ENCODE assay signal across 9 cellular contexts in genomic region chr12:57128519-57129247, GRCh38. TPM values are rescaled to one million over a fixed set of nuclear protein-coding genes. Genes with fewer than 3 reads are reported as not detected.
A peak's percentile ranks its signal among the peaks of the same experiment; 100 is the strongest.
DNase-seq lines count a peak whose midpoint lies in the region; ATAC-seq, FAIRE-seq and TF ChIP-seq lines count a peak whose summit lies in the region.
"Had no signal": no experiment of that assay in that cellular context is flagged by ENCODE, and none has a peak within 500 bp of the region (broad histone marks: within the 10 kb centered on the region; RNA-seq: fewer than 3 reads in every experiment).

No MANE protein-coding gene starts in this region.

- no TSS peak for BruUV-seq in HepG2 (replicated peaks; lab: Mats Ljungman, UMichigan)

- peaks cover 27% of the 10 kb centered on the region for H4K20me1 ChIP-seq in HepG2 (ENCODE audit: insufficient read depth, low read length)

- TF ChIP-seq EP300 in HepG2 (IDR thresholded peaks at IDR 0.05; ENCODE audit: low read depth in 2 of 2, low read length in 2 of 2) (no peak), HepG2 (CRISPR knock-in tag; IDR thresholded peaks at IDR 0.05; ENCODE audit: borderline replicate concordance) (no peak)

- no peak for TF ChIP-seq RAD21 in HepG2 (CRISPR knock-in tag; IDR thresholded peaks at IDR 0.05)

- ATAC-seq in HepG2 = peak; percentile 7
- no peak for ATAC-seq in thoracic aorta (ENCODE audit: insufficient number of reproducible peaks, low FRiP score, low read depth)

- no peak for DNase-seq in activated T-cell treated with anti-CD3 and anti-CD28 coated beads, Interleukin-2, amount 50 U/mL, for 24 hours
- no peak for DNase-seq in activated T-cell treated with anti-CD3 and anti-CD28 coated beads, Interleukin-2, amount 50 U/mL, for 1 hour
- DNase-seq in astrocyte of the spinal cord (ENCODE audit: low read depth, low spot score) (no peak), HepG2 (ENCODE audit: low spot score) (no peak), thoracic aorta (ENCODE audit: low spot score) (no peak), occipital lobe (lab: John Stamatoyannopoulos, UW) (no peak), activated gamma-delta T cell treated with Interleukin-2 at 50 U/mL for 16 hours (no peak), GM20000 (ENCODE audit: low spot score) (no peak)

- peaks cover 49% of the 10 kb centered on the region for H3K79me2 ChIP-seq in HepG2 (ENCODE audit: insufficient read depth, low read length)

- no peak for FAIRE-seq in HepG2 (lab: Jason Lieb, UNC)
- FAIRE-seq: TTC549 had no signal

- H3K9me3 ChIP-seq in HepG2 (ENCODE audit: low read length) (no peaks in the 10 kb centered on the region), thoracic aorta (no peaks in the 10 kb centered on the region)

- H2AFZ ChIP-seq in HepG2 (ENCODE audit: low read length) = no peak overlapping the region

- POLR2A ChIA-PET in HepG2 (lab: Yijun Ruan, JAX) = interaction anchor here (0.7 to 16.0 kb wide), 23 partner anchors 9 to 441 kb away, joined by 3 to 827 read pairs (median 11); partner anchors contain the start of genes INHBE, LRP1-AS, MYO1A and NAB2

- peak overlapping the region; percentile 59 for H3K27ac ChIP-seq in HepG2 (ENCODE audit: extremely low read length, insufficient read depth, low read length)
- H3K27ac ChIP-seq in thoracic aorta = peak overlapping the region; percentile 80 to 99

- peaks cover 8% of the 10 kb centered on the region for H3K27me3 Mint-ChIP-seq in activated T-cell treated with anti-CD3 and anti-CD28 coated beads, Interleukin-2, amount 50 U/mL, for 24 hours

- H3K27me3 ChIP-seq in HepG2 (ENCODE audit: control insufficient read depth in 1 of 2, insufficient read depth in 2 of 2, low read length in 2 of 2) (no peaks in the 10 kb centered on the region; a peak in 1 of 5 replicates), thoracic aorta (replicated peaks; ENCODE audit: insufficient read depth) (no peaks in the 10 kb centered on the region)

- H3K4me3 Mint-ChIP-seq in activated T-cell treated with anti-CD3 and anti-CD28 coated beads, Interleukin-2, amount 50 U/mL, for 24 hours = peak overlapping the region; percentile 79

- in situ Hi-C loops in astrocyte of the spinal cord (cut with HindIII; ENCODE audit: low sequenced_read_pairs) = no loop called here
- in situ Hi-C loops in HepG2 (cut with HindIII; ENCODE audit: extremely low pct_ligation_motif_present, low pct_unique_long_range_greater_than_20kb) = no loop called here

- H3K36me3 ChIP-seq in HepG2 (replicated peaks in 1 of 2; ENCODE audit: control insufficient read depth in 1 of 2, insufficient read depth in 2 of 2, low read length in 2 of 2) (peaks cover 0 to 3% of the 10 kb centered on the region in 2 experiments; a peak in 1 of 5 replicates), thoracic aorta (no peaks in the 10 kb centered on the region)

- H3K9me3 Mint-ChIP-seq in activated T-cell treated with anti-CD3 and anti-CD28 coated beads, Interleukin-2, amount 50 U/mL, for 24 hours = no peaks in the 10 kb centered on the region

- no peak for TF ChIP-seq POLR2A in HepG2 (IDR thresholded peaks at IDR 0.05; ENCODE audit: insufficient read depth in 1 of 2, low read depth in 2 of 2, low read length in 2 of 2)

- H3K4me1 ChIP-seq in HepG2 (ENCODE audit: insufficient read depth, low read length) = peaks cover 51% of the 10 kb centered on the region
- peaks cover 36 to 45% of the 10 kb centered on the region in 2 donors for H3K4me1 ChIP-seq in thoracic aorta (ENCODE audit: control insufficient read depth in 1 of 2, low read depth in 2 of 2)

- H3K36me3 Mint-ChIP-seq in activated T-cell treated with anti-CD3 and anti-CD28 coated beads, Interleukin-2, amount 50 U/mL, for 24 hours (ENCODE audit: low read depth) = no peaks in the 10 kb centered on the region

- H3K4me2 ChIP-seq in HepG2 (ENCODE audit: low read depth, low read length) = peak overlapping the region; percentile 94

- under 1% methylated on average over 25 of the region's 35 CpGs for WGBS in HepG2 (ENCODE audit: low lambda C conversion rate)

- H3K4me3 ChIP-seq in astrocyte of the spinal cord (ENCODE audit: low read depth, low read length) = peak overlapping the region; percentile 88
- H3K4me3 ChIP-seq in HepG2 (replicated peaks in 1 of 3; ENCODE audit: insufficient read depth in 1 of 3, low read depth in 2 of 3, low read length in 3 of 3) = peak overlapping the region; percentile 87 to 96 (median 88)
- H3K4me3 ChIP-seq in thoracic aorta = peak overlapping the region; percentile 94

- peaks cover 25% of the 10 kb centered on the region for H3K4me1 Mint-ChIP-seq in activated T-cell treated with anti-CD3 and anti-CD28 coated beads, Interleukin-2, amount 50 U/mL, for 24 hours (ENCODE audit: low read depth)

- TF ChIP-seq CTCF in astrocyte of the spinal cord (IDR thresholded peaks at IDR 0.05; ENCODE audit: low read depth, low read length) = no peak
- no peak for TF ChIP-seq CTCF in HepG2 (CRISPR knock-in tag; IDR thresholded peaks at IDR 0.05)
- TF ChIP-seq CTCF in thoracic aorta (IDR thresholded peaks at IDR 0.05) = no peak
- no peak for TF ChIP-seq CTCF in GM20000 (IDR thresholded peaks at IDR 0.05; ENCODE audit: extremely low read depth, missing control alignments)

- intact Hi-C loops in HepG2 (cut with micrococcal nuclease; ENCODE audit: unreplicated experiment) = no loop called here

- no peak overlapping the region for H3K27ac Mint-ChIP-seq in activated T-cell treated with anti-CD3 and anti-CD28 coated beads, Interleukin-2, amount 50 U/mL, for 24 hours

- peak overlapping the region; percentile 76 for H3K9ac ChIP-seq in HepG2 (ENCODE audit: insufficient read depth, low read depth, low read length)

- CTCF ChIA-PET in HepG2 (lab: Yijun Ruan, JAX; ENCODE audit: low intra/inter-chr PET ratio, low total read pairs) = interaction anchor here (2.0 kb wide), 1 partner anchor 47 kb away, joined by 9 read pairs; no protein-coding TSS in a partner anchor

RNA-seq across cellular contexts. Expression of gene LRP1, which starts 0.4 kb away (rescaled TPM):
- total RNA-seq in HepG2 (2016; rRNA removed; fragmentation: Illumina TruSeq; extraction: Trizol) (14.7 and 16.5 TPM in 2 replicates), thoracic aorta (100 to 1,000 TPM; 663 to 755 TPM), occipital lobe (65.4 TPM)
- total RNA-seq in HepG2 (2016; cell fraction: cytosol; rRNA removed; fragmentation: Illumina TruSeq; extraction: Trizol; ENCODE audit: low read depth) = 7.0 and 7.1 TPM in 2 replicates
- 12.6 and 13.0 TPM in 2 replicates for total RNA-seq in HepG2 (2016; cell fraction: insoluble cytoplasmic fraction; rRNA removed; fragmentation: Illumina TruSeq; extraction: Trizol)
- total RNA-seq in HepG2 (2016; cell fraction: membrane; rRNA removed; fragmentation: Illumina TruSeq; extraction: Trizol) = 9.7 and 10.2 TPM in 2 replicates
- total RNA-seq in HepG2 (2016; cell fraction: nucleus; rRNA removed; fragmentation: Illumina TruSeq; extraction: Trizol) = 47.7 and 58.7 TPM in 2 replicates
- polyA plus RNA-seq in HepG2 (2011; rRNA removed) = 30.8 and 33.6 TPM in 2 replicates
- polyA plus RNA-seq in HepG2 (2011; cell fraction: cytosol; rRNA removed) = 30.4 and 39.0 TPM in 2 replicates
- polyA plus RNA-seq in HepG2 (2011; cell fraction: nucleus; rRNA removed) = 188 and 243 TPM in 2 replicates
- 92.4 and 98.3 TPM in 2 replicates for polyA plus RNA-seq in HepG2 (2012)
- polyA plus RNA-seq in HepG2 (2016; cell fraction: cytosol; fragmentation: Illumina TruSeq; extraction: Trizol; ENCODE audit: low read depth) = 2.5 TPM in 2 replicates
- 11.6 and 18.1 TPM in 2 replicates for polyA plus RNA-seq in HepG2 (2016; cell fraction: insoluble cytoplasmic fraction; fragmentation: Illumina TruSeq; extraction: Trizol; ENCODE audit: low read depth)
- 4.9 TPM in 2 replicates for polyA plus RNA-seq in HepG2 (2016; cell fraction: membrane; fragmentation: Illumina TruSeq; extraction: Trizol; ENCODE audit: low read depth)
- polyA plus RNA-seq in HepG2 (2016; cell fraction: nucleus; fragmentation: Illumina TruSeq; extraction: Trizol; ENCODE audit: insufficient read depth, low read depth) = 95.2 and 99.3 TPM in 2 replicates
- 6.6 and 218 TPM in 2 replicates for polyA minus RNA-seq in HepG2 (2011; rRNA and poly(A)+ RNA removed; ENCODE audit: low replicate concordance)
- polyA minus RNA-seq in HepG2 (2011; cell fraction: cytosol; rRNA and poly(A)+ RNA removed) = 92.2 and 104 TPM in 2 replicates
- 85.0 and 102 TPM in 2 replicates for polyA minus RNA-seq in HepG2 (2011; cell fraction: nucleus; rRNA and poly(A)+ RNA removed)

RNA-seq across cellular contexts. Expression of gene STAT6, which starts 17.5 kb away (rescaled TPM):
- 19.4 and 28.0 TPM in 2 replicates for total RNA-seq in HepG2 (2016; rRNA removed; fragmentation: Illumina TruSeq; extraction: Trizol)
- 6.8 and 8.2 TPM in 2 replicates for total RNA-seq in HepG2 (2016; cell fraction: cytosol; rRNA removed; fragmentation: Illumina TruSeq; extraction: Trizol; ENCODE audit: low read depth)
- total RNA-seq in HepG2 (2016; cell fraction: insoluble cytoplasmic fraction; rRNA removed; fragmentation: Illumina TruSeq; extraction: Trizol) = 16.5 and 28.8 TPM in 2 replicates
- total RNA-seq in HepG2 (2016; cell fraction: membrane; rRNA removed; fragmentation: Illumina TruSeq; extraction: Trizol) = 12.1 and 12.8 TPM in 2 replicates
- total RNA-seq in HepG2 (2016; cell fraction: nucleus; rRNA removed; fragmentation: Illumina TruSeq; extraction: Trizol) = 25.5 and 33.3 TPM in 2 replicates
- polyA plus RNA-seq in HepG2 (2011; rRNA removed) = 62.2 and 68.7 TPM in 2 replicates
- 28.2 and 38.4 TPM in 2 replicates for polyA plus RNA-seq in HepG2 (2011; cell fraction: cytosol; rRNA removed)
- polyA plus RNA-seq in HepG2 (2011; cell fraction: nucleus; rRNA removed) = 203 and 258 TPM in 2 replicates
- polyA plus RNA-seq in HepG2 (2012) = 33.9 and 37.3 TPM in 2 replicates
- 3.4 and 3.9 TPM in 2 replicates for polyA plus RNA-seq in HepG2 (2016; cell fraction: cytosol; fragmentation: Illumina TruSeq; extraction: Trizol; ENCODE audit: low read depth)
- polyA plus RNA-seq in HepG2 (2016; cell fraction: insoluble cytoplasmic fraction; fragmentation: Illumina TruSeq; extraction: Trizol; ENCODE audit: low read depth) = 16.5 and 19.0 TPM in 2 replicates
- 8.0 and 8.1 TPM in 2 replicates for polyA plus RNA-seq in HepG2 (2016; cell fraction: membrane; fragmentation: Illumina TruSeq; extraction: Trizol; ENCODE audit: low read depth)
- 87.2 and 88.4 TPM in 2 replicates for polyA plus RNA-seq in HepG2 (2016; cell fraction: nucleus; fragmentation: Illumina TruSeq; extraction: Trizol; ENCODE audit: insufficient read depth, low read depth)
- 65.8 and 169 TPM in 2 replicates for polyA minus RNA-seq in HepG2 (2011; rRNA and poly(A)+ RNA removed; ENCODE audit: low replicate concordance)
- 16.4 and 22.5 TPM in 2 replicates for polyA minus RNA-seq in HepG2 (2011; cell fraction: cytosol; rRNA and poly(A)+ RNA removed)
- 34.6 and 43.3 TPM in 2 replicates for polyA minus RNA-seq in HepG2 (2011; cell fraction: nucleus; rRNA and poly(A)+ RNA removed)
- total RNA-seq in thoracic aorta = 100 to 1,000 TPM; 133 to 185 TPM
- total RNA-seq in occipital lobe = 4.7 TPM

RNA-seq across cellular contexts. Expression of gene LRP1-AS, which starts 18.7 kb away (rescaled TPM):
- total RNA-seq in HepG2 (2016; rRNA removed; fragmentation: Illumina TruSeq; extraction: Trizol) (not detected in 2 replicates), thoracic aorta (not detected), occipital lobe (not detected)
- not detected in 2 replicates for total RNA-seq in HepG2 (2016; cell fraction: cytosol; rRNA removed; fragmentation: Illumina TruSeq; extraction: Trizol; ENCODE audit: low read depth)
- not detected in 2 replicates for total RNA-seq in HepG2 (2016; cell fraction: insoluble cytoplasmic fraction; rRNA removed; fragmentation: Illumina TruSeq; extraction: Trizol)
- total RNA-seq in HepG2 (2016; cell fraction: membrane; rRNA removed; fragmentation: Illumina TruSeq; extraction: Trizol) = not detected in 2 replicates
- not detected in 2 replicates for total RNA-seq in HepG2 (2016; cell fraction: nucleus; rRNA removed; fragmentation: Illumina TruSeq; extraction: Trizol)
- 0.20 TPM in 1 of 2 replicates, not detected in the other for polyA plus RNA-seq in HepG2 (2011; rRNA removed)
- not detected in 2 replicates for polyA plus RNA-seq in HepG2 (2011; cell fraction: cytosol; rRNA removed)
- not detected in 2 replicates for polyA plus RNA-seq in HepG2 (2011; cell fraction: nucleus; rRNA removed)
- not detected in 2 replicates for polyA plus RNA-seq in HepG2 (2012)
- not detected in 2 replicates for polyA plus RNA-seq in HepG2 (2016; cell fraction: cytosol; fragmentation: Illumina TruSeq; extraction: Trizol; ENCODE audit: low read depth)
- polyA plus RNA-seq in HepG2 (2016; cell fraction: insoluble cytoplasmic fraction; fragmentation: Illumina TruSeq; extraction: Trizol; ENCODE audit: low read depth) = not detected in 2 replicates
- polyA plus RNA-seq in HepG2 (2016; cell fraction: membrane; fragmentation: Illumina TruSeq; extraction: Trizol; ENCODE audit: low read depth) = not detected in 2 replicates
- polyA plus RNA-seq in HepG2 (2016; cell fraction: nucleus; fragmentation: Illumina TruSeq; extraction: Trizol; ENCODE audit: insufficient read depth, low read depth) = not detected in 2 replicates
- polyA minus RNA-seq in HepG2 (2011; rRNA and poly(A)+ RNA removed; ENCODE audit: low replicate concordance) = not detected in 2 replicates
- polyA minus RNA-seq in HepG2 (2011; cell fraction: cytosol; rRNA and poly(A)+ RNA removed) = not detected in 2 replicates
- polyA minus RNA-seq in HepG2 (2011; cell fraction: nucleus; rRNA and poly(A)+ RNA removed) = not detected in 2 replicates

RNA-seq across cellular contexts. Expression of gene NAB2, which starts 39.8 kb away (rescaled TPM):
- 11.0 and 11.7 TPM in 2 replicates for total RNA-seq in HepG2 (2016; rRNA removed; fragmentation: Illumina TruSeq; extraction: Trizol)
- total RNA-seq in HepG2 (2016; cell fraction: cytosol; rRNA removed; fragmentation: Illumina TruSeq; extraction: Trizol; ENCODE audit: low read depth) = 3.0 and 3.6 TPM in 2 replicates
- 11.0 and 11.7 TPM in 2 replicates for total RNA-seq in HepG2 (2016; cell fraction: insoluble cytoplasmic fraction; rRNA removed; fragmentation: Illumina TruSeq; extraction: Trizol)
- 6.6 and 6.9 TPM in 2 replicates for total RNA-seq in HepG2 (2016; cell fraction: membrane; rRNA removed; fragmentation: Illumina TruSeq; extraction: Trizol)
- total RNA-seq in HepG2 (2016; cell fraction: nucleus; rRNA removed; fragmentation: Illumina TruSeq; extraction: Trizol) = 5.9 and 6.3 TPM in 2 replicates
- 12.9 and 17.5 TPM in 2 replicates for polyA plus RNA-seq in HepG2 (2011; rRNA removed)
- polyA plus RNA-seq in HepG2 (2011; cell fraction: cytosol; rRNA removed) = 11.8 and 13.8 TPM in 2 replicates
- 15.3 and 15.9 TPM in 2 replicates for polyA plus RNA-seq in HepG2 (2011; cell fraction: nucleus; rRNA removed)
- polyA plus RNA-seq in HepG2 (2012) = 8.1 and 11.0 TPM in 2 replicates
- polyA plus RNA-seq in HepG2 (2016; cell fraction: cytosol; fragmentation: Illumina TruSeq; extraction: Trizol; ENCODE audit: low read depth) = 1.9 and 2.1 TPM in 2 replicates
- 11.1 and 11.2 TPM in 2 replicates for polyA plus RNA-seq in HepG2 (2016; cell fraction: insoluble cytoplasmic fraction; fragmentation: Illumina TruSeq; extraction: Trizol; ENCODE audit: low read depth)
- 4.3 and 4.7 TPM in 2 replicates for polyA plus RNA-seq in HepG2 (2016; cell fraction: membrane; fragmentation: Illumina TruSeq; extraction: Trizol; ENCODE audit: low read depth)
- 14.2 and 14.8 TPM in 2 replicates for polyA plus RNA-seq in HepG2 (2016; cell fraction: nucleus; fragmentation: Illumina TruSeq; extraction: Trizol; ENCODE audit: insufficient read depth, low read depth)
- 19.1 and 23.7 TPM in 2 replicates for polyA minus RNA-seq in HepG2 (2011; rRNA and poly(A)+ RNA removed; ENCODE audit: low replicate concordance)
- polyA minus RNA-seq in HepG2 (2011; cell fraction: cytosol; rRNA and poly(A)+ RNA removed) = 9.8 and 9.9 TPM in 2 replicates
- 5.2 and 7.7 TPM in 2 replicates for polyA minus RNA-seq in HepG2 (2011; cell fraction: nucleus; rRNA and poly(A)+ RNA removed)
- total RNA-seq in thoracic aorta = 10 to 100 TPM; 30.5 to 39.3 TPM
- 33.2 TPM for total RNA-seq in occipital lobe

RNA-seq across cellular contexts. Expression of gene NEMP1, which starts 50.1 kb away (rescaled TPM):
- total RNA-seq in HepG2 (2016; rRNA removed; fragmentation: Illumina TruSeq; extraction: Trizol) (8.3 and 12.9 TPM in 2 replicates), thoracic aorta (1 to 10 TPM; 6.6 to 6.9 TPM), occipital lobe (7.6 TPM)
- total RNA-seq in HepG2 (2016; cell fraction: cytosol; rRNA removed; fragmentation: Illumina TruSeq; extraction: Trizol; ENCODE audit: low read depth) = 1.1 and 1.5 TPM in 2 replicates
- 8.4 and 12.6 TPM in 2 replicates for total RNA-seq in HepG2 (2016; cell fraction: insoluble cytoplasmic fraction; rRNA removed; fragmentation: Illumina TruSeq; extraction: Trizol)
- 3.9 and 4.4 TPM in 2 replicates for total RNA-seq in HepG2 (2016; cell fraction: membrane; rRNA removed; fragmentation: Illumina TruSeq; extraction: Trizol)
- total RNA-seq in HepG2 (2016; cell fraction: nucleus; rRNA removed; fragmentation: Illumina TruSeq; extraction: Trizol) = 18.4 and 20.1 TPM in 2 replicates
- polyA plus RNA-seq in HepG2 (2011; rRNA removed) = 7.4 and 11.4 TPM in 2 replicates
- 4.1 and 4.8 TPM in 2 replicates for polyA plus RNA-seq in HepG2 (2011; cell fraction: cytosol; rRNA removed)
- 14.3 and 15.1 TPM in 2 replicates for polyA plus RNA-seq in HepG2 (2011; cell fraction: nucleus; rRNA removed)
- 4.5 and 6.4 TPM in 2 replicates for polyA plus RNA-seq in HepG2 (2012)
- 0.51 and 0.62 TPM in 2 replicates for polyA plus RNA-seq in HepG2 (2016; cell fraction: cytosol; fragmentation: Illumina TruSeq; extraction: Trizol; ENCODE audit: low read depth)
- polyA plus RNA-seq in HepG2 (2016; cell fraction: insoluble cytoplasmic fraction; fragmentation: Illumina TruSeq; extraction: Trizol; ENCODE audit: low read depth) = 5.7 and 6.0 TPM in 2 replicates
- 1.6 and 1.9 TPM in 2 replicates for polyA plus RNA-seq in HepG2 (2016; cell fraction: membrane; fragmentation: Illumina TruSeq; extraction: Trizol; ENCODE audit: low read depth)
- polyA plus RNA-seq in HepG2 (2016; cell fraction: nucleus; fragmentation: Illumina TruSeq; extraction: Trizol; ENCODE audit: insufficient read depth, low read depth) = 24.7 and 25.8 TPM in 2 replicates
- polyA minus RNA-seq in HepG2 (2011; rRNA and poly(A)+ RNA removed; ENCODE audit: low replicate concordance) = 11.6 and 44.1 TPM in 2 replicates
- polyA minus RNA-seq in HepG2 (2011; cell fraction: cytosol; rRNA and poly(A)+ RNA removed) = 3.4 and 5.6 TPM in 2 replicates
- polyA minus RNA-seq in HepG2 (2011; cell fraction: nucleus; rRNA and poly(A)+ RNA removed) = 11.1 and 11.2 TPM in 2 replicates

Comparison
In these comparisons a context has a peak if more than half of its experiments do, and no peak if none do; other contexts are left out.
1. RNA of gene LRP1, which starts 0.4 kb away (total RNA-seq): 663 to 755 TPM in thoracic aorta; 65.4 TPM in occipital lobe (single experiment) and 7.0 to 58.7 TPM in HepG2; every median in the first group is over 10 times any median in the second.
2. Peak in every context shown above with its lines, with median percentiles within 50 percentile points of each other: H3K4me3 ChIP-seq.